In genomic region chr1:114508386-114508898, GRCh38 we compare ENCODE assay signal across 11 cellular contexts. TPM values are rescaled to one million over a fixed set of nuclear protein-coding genes. Genes with fewer than 3 reads are reported as not detected.
DNase-seq lines count a peak whose midpoint lies in the region; ATAC-seq, FAIRE-seq and TF ChIP-seq lines count a peak whose summit lies in the region.
"Had no signal": no experiment of that assay in that cellular context is flagged by ENCODE, and none has a peak within 500 bp of the region (broad histone marks: within the 10 kb centered on the region; RNA-seq: fewer than 3 reads in every experiment).

No MANE protein-coding gene starts in this region.

- H3K27ac Mint-ChIP-seq in astrocyte (ENCODE audit: unreplicated experiment), result no peak overlapping the region

- peaks cover 73% of the 10 kb centered on the region for H3K79me2 ChIP-seq in astrocyte (ENCODE audit: insufficient read depth, low read length)

- TF ChIP-seq CTCF in BE2C (IDR thresholded peaks at IDR 0.05; ENCODE audit: low read depth, low read length) (no peak), HFF-Myc (IDR thresholded peaks at IDR 0.05; ENCODE audit: low read depth, low read length, missing control alignments) (no peak), astrocyte (IDR thresholded peaks at IDR 0.05; ENCODE audit: insufficient read depth, low read depth, low read length) (no peak), left lung (IDR thresholded peaks at IDR 0.05) (no peak), stomach (IDR thresholded peaks at IDR 0.05) (no peak)

- H3K27ac ChIP-seq in astrocyte (ENCODE audit: low read depth, low read length) (no peak overlapping the region), mesodermal cell (ENCODE audit: low read depth, low read length, severe bottlenecking) (no peak overlapping the region), left lung (no peak overlapping the region), stomach (no peak overlapping the region)
- H3K27ac ChIP-seq: parathyroid adenoma had no signal

- ATAC-seq in left lung, result no peak

- H3K9me3 ChIP-seq in BE2C, result no peaks in the 10 kb centered on the region
- H3K9me3 ChIP-seq in astrocyte (ENCODE audit: insufficient read depth, low read depth, low read length), result no peaks in the 10 kb centered on the region
- no peaks in the 10 kb centered on the region for H3K9me3 ChIP-seq in mesodermal cell (ENCODE audit: control insufficient read depth, low read length)
- H3K9me3 ChIP-seq in left lung, result no peaks in the 10 kb centered on the region
- no peaks in the 10 kb centered on the region for H3K9me3 ChIP-seq in stomach

- H3K4me3 Mint-ChIP-seq in astrocyte (ENCODE audit: unreplicated experiment), result peak overlapping the region; percentile 96

- no peak overlapping the region for H3K9ac ChIP-seq in astrocyte (ENCODE audit: low read length)
- H3K9ac ChIP-seq: parathyroid adenoma had no signal

- peaks cover 3% of the 10 kb centered on the region for H3K36me3 Mint-ChIP-seq in astrocyte (ENCODE audit: low read depth, unreplicated experiment)

- H3K4me3 ChIP-seq in BE2C (ENCODE audit: low read depth, low read length) (peak overlapping the region; percentile 94), HFF-Myc (replicated peaks; ENCODE audit: low read depth, low read length) (peak overlapping the region; percentile 88), astrocyte (ENCODE audit: insufficient read depth, low read depth, low read length) (no peak overlapping the region), mesodermal cell (ENCODE audit: extremely low read depth, insufficient read depth, low read length, poor library complexity, severe bottlenecking) (peak overlapping the region; percentile 95), left lung (peak overlapping the region in 1 of 2 donors; percentile 98), stomach (peak overlapping the region in 1 of 4 donors; percentile 95)

- no peak for DNase-seq in BE2C
- DNase-seq in HFF-Myc (ENCODE audit: extremely low read depth, low read depth), result no peak
- DNase-seq in astrocyte (ENCODE audit: low read depth), result no peak
- DNase-seq in effector CD8-positive, alpha-beta T cell (lab: John Stamatoyannopoulos, UW), result no peak
- no peak for DNase-seq in left lung
- no peak for DNase-seq in stomach
- no peak for DNase-seq in AG20443 (ENCODE audit: low spot score)
- DNase-seq: aorta, DMS 273 treated with DMSO at 0.1 percent for 48 hours had no signal

- H3K36me3 ChIP-seq in BE2C (peaks cover 17% of the 10 kb centered on the region), astrocyte (ENCODE audit: insufficient read depth, low read length) (peaks cover 2% of the 10 kb centered on the region), mesodermal cell (ENCODE audit: control insufficient read depth, insufficient read depth, low read length) (peaks cover 30% of the 10 kb centered on the region), left lung (peaks cover 0 to 13% of the 10 kb centered on the region in 2 donors), stomach (peaks cover 0 to 6% (median 0%) of the 10 kb centered on the region in 4 donors)

- H3K27me3 ChIP-seq in BE2C, result no peaks in the 10 kb centered on the region
- H3K27me3 ChIP-seq in astrocyte (ENCODE audit: insufficient read depth, low read length), result no peaks in the 10 kb centered on the region
- no peaks in the 10 kb centered on the region for H3K27me3 ChIP-seq in left lung
- no peaks in the 10 kb centered on the region for H3K27me3 ChIP-seq in stomach

- WGBS in mesodermal cell (ENCODE audit: insufficient coverage in 2 of 2), 2 experiments, result 56 to 84% methylated on average over 1 to 2 of the region's 2 CpGs
- 46 to 52% (median 49%) methylated on average over 2 of the region's 2 CpGs for WGBS in stomach, 5 donors

- peaks cover 69% of the 10 kb centered on the region for H4K20me1 ChIP-seq in astrocyte (ENCODE audit: insufficient read depth, low read length)

- H3K4me1 Mint-ChIP-seq in astrocyte (ENCODE audit: low read depth, unreplicated experiment), result peaks cover 18% of the 10 kb centered on the region

- H3K9me3 Mint-ChIP-seq in astrocyte (ENCODE audit: unreplicated experiment), result no peaks in the 10 kb centered on the region

- peak overlapping the region; percentile 98 for H3K4me2 ChIP-seq in astrocyte (ENCODE audit: low read length)

- no peak for FAIRE-seq in astrocyte (lab: Jason Lieb, UNC)

- peaks cover 7% of the 10 kb centered on the region; the same call in 1 of the 2 replicates for H3K4me1 ChIP-seq in BE2C
- peaks cover 14% of the 10 kb centered on the region for H3K4me1 ChIP-seq in astrocyte (ENCODE audit: insufficient read depth, low read length)
- peaks cover 18% of the 10 kb centered on the region for H3K4me1 ChIP-seq in mesodermal cell (ENCODE audit: control insufficient read depth, insufficient read depth, low read length, poor library complexity, severe bottlenecking)
- H3K4me1 ChIP-seq in left lung, result peaks cover 24 to 63% of the 10 kb centered on the region in 2 donors
- peaks cover 29 to 70% (median 48%) of the 10 kb centered on the region in 4 donors for H3K4me1 ChIP-seq in stomach
- H3K4me1 ChIP-seq: parathyroid adenoma had no signal

- no peaks in the 10 kb centered on the region for H3K27me3 Mint-ChIP-seq in astrocyte (ENCODE audit: low read depth, unreplicated experiment)

- no peak for TF ChIP-seq POLR2A in stomach (IDR thresholded peaks at IDR 0.05)

- H2AFZ ChIP-seq in astrocyte (ENCODE audit: low read depth, low read length), result no peak overlapping the region
- H2AFZ ChIP-seq: parathyroid adenoma had no signal

- no peak for TF ChIP-seq EP300 in stomach (IDR thresholded peaks at IDR 0.05)

- intact Hi-C loops in left lung (cut with DNase I), result no loop called here
- intact Hi-C loops in stomach (cut with DNase I; ENCODE audit: low total_unique reads), result no loop called here

RNA-seq across cellular contexts. Expression of gene TRIM33, which starts 2.6 kb away (rescaled TPM):
- polyA plus RNA-seq in BE2C (2012; ENCODE audit: insufficient read depth, insufficient read length, low read depth), result 19.1 TPM
- total RNA-seq in astrocyte, result 28.1 and 31.8 TPM in 2 replicates
- 18.9 TPM for polyA plus RNA-seq in mesodermal cell (2013, experiment 1 of 2)
- 19.3 TPM for polyA plus RNA-seq in mesodermal cell (2013, experiment 2 of 2)
- 10 to 100 TPM; 26.7 to 32.9 TPM for total RNA-seq in left lung
- total RNA-seq in stomach, result 100 to 1,000 TPM in 1 of 5 donors, 10 to 100 TPM in 4; 17.1 to 211 (median 68.0) TPM
- 10 to 100 TPM in 2 of 3 donors, 1 to 10 TPM in 1; 7.2 to 17.3 (median 11.3) TPM for polyA plus RNA-seq in stomach
